Comparison of ENCODE assay signal across 8 cellular contexts in genomic region chr7:100586266-100587025, GRCh38. TPM values are rescaled to one million over a fixed set of nuclear protein-coding genes. Genes with fewer than 3 reads are reported as not detected.
DNase-seq lines count a peak whose midpoint lies in the region; ATAC-seq lines count a peak whose summit lies in the region.

Gene FBXO24, plus strand, starts transcription at chr7:100586328. Its CDS starts 298 bp downstream, at chr7:100586626.

- H3K9me3 ChIP-seq in effector memory CD4-positive, alpha-beta T cell (ENCODE audit: control insufficient read depth, low read length) = no peaks in the 10 kb centered on the region

- peak; percentile 83 for ATAC-seq in GM21360 (IDR thresholded peaks at IDR 0.05; ENCODE audit: unreplicated experiment)

- H3K27ac ChIP-seq in effector memory CD4-positive, alpha-beta T cell (ENCODE audit: insufficient read depth, low read length, poor library complexity, severe bottlenecking) = peak within 1 kb of the TSS; percentile 95

- no peaks in the 10 kb centered on the region for H3K27me3 ChIP-seq in effector memory CD4-positive, alpha-beta T cell (replicated peaks; ENCODE audit: control insufficient read depth, insufficient read depth, low read length, poor library complexity, severe bottlenecking)

- peaks cover 8% of the 10 kb centered on the region for H3K36me3 ChIP-seq in effector memory CD4-positive, alpha-beta T cell (ENCODE audit: control insufficient read depth, insufficient read depth, low read length)

- H3K4me1 ChIP-seq in effector memory CD4-positive, alpha-beta T cell (ENCODE audit: control insufficient read depth, insufficient read depth, low read length, poor library complexity, severe bottlenecking) = peaks cover 46% of the 10 kb centered on the region

- DNase-seq in COLO829 (ENCODE audit: low spot score) (peak; percentile 99), HT-29 (ENCODE audit: low spot score) (peak; percentile 100), lung microvascular endothelial cell (ENCODE audit: low read depth in 2 of 2) (peak; percentile 100)
- peak; percentile 100 for DNase-seq in NK-92 treated with Interleukin-12 subunit alpha and Interleukin-12 subunit beta, amount 100 ng/mL, for 24 hours (lab: John Stamatoyannopoulos, UW)
- peak; percentile 97 to 99 for DNase-seq in activated CD8-positive, alpha-beta memory T cell treated with anti-CD3 and anti-CD28 coated beads for 4 hours (ENCODE audit: low read depth in 2 of 2)
- DNase-seq in effector memory CD4-positive, alpha-beta T cell = peak; percentile 99 to 100 (median 99)
- DNase-seq in stimulated activated CD4-positive, alpha-beta T cell treated with anti-CD3 and anti-CD28 coated beads, TNF-alpha, amount 100 ng/mL, for 4 hours (ENCODE audit: low read depth in 3 of 3) = peak; percentile 93 to 99 (median 98)

- H3K4me3 ChIP-seq in effector memory CD4-positive, alpha-beta T cell (ENCODE audit: insufficient read depth, low read depth, low read length, poor library complexity, severe bottlenecking) = peak within 1 kb of the TSS; percentile 95

RNA-seq across cellular contexts. Expression of gene FBXO24, which starts in this region (rescaled TPM):
- 0.29 and 0.36 TPM in 2 replicates for total RNA-seq in HT-29 (2014; rRNA removed; shearing (Covaris generic))
- total RNA-seq in lung microvascular endothelial cell = under 0.01 and 0.20 TPM in 2 replicates

Comparison
In these comparisons a context has a peak if more than half of its experiments do, and no peak if none do; other contexts are left out.
1. Peak in every context shown above with its lines: DNase-seq, ATAC-seq, H3K4me3 ChIP-seq and H3K27ac ChIP-seq.
2. Peak in DNase-seq in HT-29; RNA of the gene not detected or under 1 TPM.
3. Peak in DNase-seq in lung microvascular endothelial cell; RNA of the gene not detected or under 1 TPM.